In genomic region chr16:30173054-30173453, GRCh38 we compare ENCODE assay signal across 26 cellular contexts. TPM values are rescaled to one million over a fixed set of nuclear protein-coding genes. Genes with fewer than 3 reads are reported as not detected.
A peak's percentile ranks its signal among the peaks of the same experiment; 100 is the strongest.
DNase-seq lines count a peak whose midpoint lies in the region; ATAC-seq, FAIRE-seq and TF ChIP-seq lines count a peak whose summit lies in the region.
"Had no signal": no experiment of that assay in that cellular context is flagged by ENCODE, and none has a peak within 500 bp of the region (broad histone marks: within the 10 kb centered on the region; RNA-seq: fewer than 3 reads in every experiment).

No MANE protein-coding gene starts in this region.

- no peak for TF ChIP-seq EP300 in HepG2 (IDR thresholded peaks at IDR 0.05; ENCODE audit: low read depth in 2 of 2, low read length in 2 of 2)
- TF ChIP-seq EP300 in HepG2 (CRISPR knock-in tag; IDR thresholded peaks at IDR 0.05; ENCODE audit: borderline replicate concordance), result no peak

- intact Hi-C loops in HepG2 (cut with micrococcal nuclease; ENCODE audit: unreplicated experiment), result no loop called here
- intact Hi-C loops in right lobe of liver (cut with DNase I), result no loop called here

- no peak for TF ChIP-seq RAD21 in HepG2 (CRISPR knock-in tag; IDR thresholded peaks at IDR 0.05)

- ATAC-seq in HepG2, result no peak
- no peak for ATAC-seq in right lobe of liver
- ATAC-seq: A549, GM12878 had no signal

- H3K4me1 ChIP-seq in HepG2 (ENCODE audit: insufficient read depth, low read length) (peaks cover 20% of the 10 kb centered on the region), right lobe of liver (peaks cover 0 to 5% (median 0%) of the 10 kb centered on the region in 4 donors)
- H3K4me1 ChIP-seq: A549, BE2C had no signal

- H4K20me1 ChIP-seq in HepG2 (ENCODE audit: insufficient read depth, low read length), result no peaks in the 10 kb centered on the region
- H4K20me1 ChIP-seq: BLaER1 treated with 17β-estradiol and CSF1 and Interleukin-3, amounts not matched to agents 10 nM and 100 nM had no signal

- TF ChIP-seq CTCF in HepG2 (CRISPR knock-in tag; IDR thresholded peaks at IDR 0.05) (no peak), right lobe of liver (IDR thresholded peaks at IDR 0.05) (no peak)

- WGBS in HepG2 (ENCODE audit: low lambda C conversion rate), result 87% methylated on average over 7 of the region's 7 CpGs
- 78% methylated on average over 7 of the region's 7 CpGs for WGBS in right lobe of liver (ENCODE audit: insufficient coverage, low coverage, low lambda C conversion rate, missing lambda C conversion rate)

- H3K36me3 ChIP-seq in HepG2 (replicated peaks in 1 of 2; ENCODE audit: control insufficient read depth in 1 of 2, insufficient read depth in 2 of 2, low read length in 2 of 2), result no peaks in the 10 kb centered on the region
- no peaks in the 10 kb centered on the region for H3K36me3 ChIP-seq in right lobe of liver
- H3K36me3 ChIP-seq: BE2C; BLaER1 treated with 17β-estradiol and CSF1 and Interleukin-3, amounts not matched to agents 10 nM and 100 nM had no signal

- H3K27ac ChIP-seq in HepG2 (ENCODE audit: extremely low read length, insufficient read depth, low read length) (no peak overlapping the region), right lobe of liver (no peak overlapping the region)
- H3K27ac ChIP-seq: A549; BLaER1 treated with 17β-estradiol and CSF1 and Interleukin-3, amounts not matched to agents 10 nM and 100 nM; GM23248 had no signal

- H3K9ac ChIP-seq in HepG2 (ENCODE audit: insufficient read depth, low read depth, low read length), result no peak overlapping the region
- H3K9ac ChIP-seq: BLaER1 treated with 17β-estradiol and CSF1 and Interleukin-3, amounts not matched to agents 10 nM and 100 nM; GM23248 had no signal

- H2AFZ ChIP-seq in HepG2 (ENCODE audit: low read length), result no peak overlapping the region
- H2AFZ ChIP-seq: GM23248 had no signal

- H3K27me3 ChIP-seq in HepG2 (ENCODE audit: control insufficient read depth in 1 of 2, insufficient read depth in 2 of 2, low read length in 2 of 2) (no peaks in the 10 kb centered on the region), right lobe of liver (no peaks in the 10 kb centered on the region)
- H3K27me3 ChIP-seq: BE2C; BLaER1 treated with 17β-estradiol and CSF1 and Interleukin-3, amounts not matched to agents 10 nM and 100 nM had no signal

- in situ Hi-C loops in HepG2 (cut with HindIII; ENCODE audit: extremely low pct_ligation_motif_present, low pct_unique_long_range_greater_than_20kb), result no loop called here

- no peak for FAIRE-seq in HepG2 (lab: Jason Lieb, UNC)
- FAIRE-seq: A549, D721Med, GM12878, GM19239, H1 had no signal

- H3K4me3 ChIP-seq in HepG2 (replicated peaks in 1 of 3; ENCODE audit: insufficient read depth in 1 of 3, low read depth in 2 of 3, low read length in 3 of 3), result no peak overlapping the region
- H3K4me3 ChIP-seq in right lobe of liver, result no peak overlapping the region
- H3K4me3 ChIP-seq: A549; BLaER1 treated with 17β-estradiol and CSF1 and Interleukin-3, amounts not matched to agents 10 nM and 100 nM; GM12878; GM23248 had no signal

- no peak overlapping the region for H3K4me2 ChIP-seq in HepG2 (ENCODE audit: low read depth, low read length)
- H3K4me2 ChIP-seq: A549; BLaER1 treated with 17β-estradiol and CSF1 and Interleukin-3, amounts not matched to agents 10 nM and 100 nM had no signal

- H3K9me3 ChIP-seq in HepG2 (ENCODE audit: low read length) (no peaks in the 10 kb centered on the region), right lobe of liver (no peaks in the 10 kb centered on the region)
- H3K9me3 ChIP-seq: A549; BE2C; BLaER1 treated with 17β-estradiol and CSF1 and Interleukin-3, amounts not matched to agents 10 nM and 100 nM had no signal

- BruUV-seq in HepG2 (replicated peaks; lab: Mats Ljungman, UMichigan), result no TSS peak

- CTCF ChIA-PET in HepG2 (lab: Yijun Ruan, JAX; ENCODE audit: low intra/inter-chr PET ratio, low total read pairs), result no interaction called here

- POLR2A ChIA-PET in HepG2 (lab: Yijun Ruan, JAX), result interaction anchor here (1.5 kb wide), 1 partner anchor 10 kb away, joined by 5 read pairs; the partner anchor contains the start of gene CORO1A

- DNase-seq in NOMO-1 treated with DMSO at 0.1 percent for 48 hours (lab: John Stamatoyannopoulos, UW; ENCODE audit: unreplicated experiment) (peak; percentile 31), NOMO-1 treated with dmso at 0.1 percent for 144 hours (lab: John Stamatoyannopoulos, UW; ENCODE audit: unreplicated experiment) (no peak), HepG2 (ENCODE audit: low spot score) (no peak), right lobe of liver (no peak), amniotic epithelial cell (ENCODE audit: low read depth) (peak; percentile 63), NCI-H2107 treated with DMSO at 0.1 percent for 48 hours (lab: John Stamatoyannopoulos, UW; ENCODE audit: unreplicated experiment) (no peak), cerebellum (ENCODE audit: low spot score) (no peak)
- DNase-seq: 8988T; ACHN; AML-193; BE2C; CD4-positive, alpha-beta T cell; CD8-positive, alpha-beta memory T cell; DMS 273 treated with DMSO at 0.1 percent for 48 hours; DMS79; EL; GDM1; GM23248; H7; HCEC 1CT had no signal

- no peaks in the 10 kb centered on the region for H3K79me2 ChIP-seq in HepG2 (ENCODE audit: insufficient read depth, low read length)

- TF ChIP-seq POLR2A in HepG2 (IDR thresholded peaks at IDR 0.05; ENCODE audit: insufficient read depth in 1 of 2, low read depth in 2 of 2, low read length in 2 of 2) (no peak), right lobe of liver (IDR thresholded peaks at IDR 0.05) (no peak)

RNA-seq across cellular contexts. Expression of gene CORO1A, which starts 10.3 kb away (rescaled TPM):
- total RNA-seq in HepG2 (2016; rRNA removed; fragmentation: Illumina TruSeq; extraction: Trizol), result 5.4 and 6.5 TPM in 2 replicates
- 1.5 and 2.3 TPM in 2 replicates for total RNA-seq in HepG2 (2016; cell fraction: cytosol; rRNA removed; fragmentation: Illumina TruSeq; extraction: Trizol; ENCODE audit: low read depth)
- total RNA-seq in HepG2 (2016; cell fraction: insoluble cytoplasmic fraction; rRNA removed; fragmentation: Illumina TruSeq; extraction: Trizol), result 5.9 and 7.5 TPM in 2 replicates
- 2.0 and 3.3 TPM in 2 replicates for total RNA-seq in HepG2 (2016; cell fraction: membrane; rRNA removed; fragmentation: Illumina TruSeq; extraction: Trizol)
- total RNA-seq in HepG2 (2016; cell fraction: nucleus; rRNA removed; fragmentation: Illumina TruSeq; extraction: Trizol), result 2.5 and 3.5 TPM in 2 replicates
- 9.5 and 12.9 TPM in 2 replicates for polyA plus RNA-seq in HepG2 (2011; rRNA removed)
- polyA plus RNA-seq in HepG2 (2011; cell fraction: cytosol; rRNA removed), result 10.4 and 20.0 TPM in 2 replicates
- polyA plus RNA-seq in HepG2 (2011; cell fraction: nucleus; rRNA removed), result 13.6 and 19.0 TPM in 2 replicates
- 2.5 and 4.0 TPM in 2 replicates for polyA plus RNA-seq in HepG2 (2012)
- polyA plus RNA-seq in HepG2 (2016; cell fraction: cytosol; fragmentation: Illumina TruSeq; extraction: Trizol; ENCODE audit: low read depth), result 1.6 TPM in 2 replicates
- polyA plus RNA-seq in HepG2 (2016; cell fraction: insoluble cytoplasmic fraction; fragmentation: Illumina TruSeq; extraction: Trizol; ENCODE audit: low read depth), result 7.6 and 10.2 TPM in 2 replicates
- polyA plus RNA-seq in HepG2 (2016; cell fraction: membrane; fragmentation: Illumina TruSeq; extraction: Trizol; ENCODE audit: low read depth), result 1.9 and 2.1 TPM in 2 replicates
- 4.7 and 5.6 TPM in 2 replicates for polyA plus RNA-seq in HepG2 (2016; cell fraction: nucleus; fragmentation: Illumina TruSeq; extraction: Trizol; ENCODE audit: insufficient read depth, low read depth)
- 0.94 and 16.6 TPM in 2 replicates for polyA minus RNA-seq in HepG2 (2011; rRNA and poly(A)+ RNA removed; ENCODE audit: low replicate concordance)
- polyA minus RNA-seq in HepG2 (2011; cell fraction: cytosol; rRNA and poly(A)+ RNA removed), result 4.0 and 8.4 TPM in 2 replicates
- polyA minus RNA-seq in HepG2 (2011; cell fraction: nucleus; rRNA and poly(A)+ RNA removed), result 1.5 and 1.8 TPM in 2 replicates
- 10 to 100 TPM in 1 of 6 experiments, 1 to 10 TPM in 5; 7.0 to 15.2 (median 7.9) TPM for total RNA-seq in right lobe of liver
- 14.2 TPM for total RNA-seq in cerebellum

RNA-seq across cellular contexts. Expression of gene BOLA2B, which starts 20.4 kb away (rescaled TPM):
- total RNA-seq in HepG2 (2016; rRNA removed; fragmentation: Illumina TruSeq; extraction: Trizol) (295 and 354 TPM in 2 replicates), right lobe of liver (100 to 1,000 TPM in 1 of 6 experiments, 10 to 100 TPM in 5; 22.9 to 139 (median 25.6) TPM), cerebellum (7.3 TPM)
- 669 and 995 TPM in 2 replicates for total RNA-seq in HepG2 (2016; cell fraction: cytosol; rRNA removed; fragmentation: Illumina TruSeq; extraction: Trizol; ENCODE audit: low read depth)
- 323 and 362 TPM in 2 replicates for total RNA-seq in HepG2 (2016; cell fraction: insoluble cytoplasmic fraction; rRNA removed; fragmentation: Illumina TruSeq; extraction: Trizol)
- 463 and 614 TPM in 2 replicates for total RNA-seq in HepG2 (2016; cell fraction: membrane; rRNA removed; fragmentation: Illumina TruSeq; extraction: Trizol)
- 105 and 119 TPM in 2 replicates for total RNA-seq in HepG2 (2016; cell fraction: nucleus; rRNA removed; fragmentation: Illumina TruSeq; extraction: Trizol)
- 63.8 and 97.0 TPM in 2 replicates for polyA plus RNA-seq in HepG2 (2011; rRNA removed)
- polyA plus RNA-seq in HepG2 (2011; cell fraction: cytosol; rRNA removed), result 336 and 429 TPM in 2 replicates
- 218 and 326 TPM in 2 replicates for polyA plus RNA-seq in HepG2 (2011; cell fraction: nucleus; rRNA removed)
- polyA plus RNA-seq in HepG2 (2012), result 107 and 139 TPM in 2 replicates
- polyA plus RNA-seq in HepG2 (2016; cell fraction: cytosol; fragmentation: Illumina TruSeq; extraction: Trizol; ENCODE audit: low read depth), result 602 and 1,024 TPM in 2 replicates
- 271 TPM in 2 replicates for polyA plus RNA-seq in HepG2 (2016; cell fraction: insoluble cytoplasmic fraction; fragmentation: Illumina TruSeq; extraction: Trizol; ENCODE audit: low read depth)
- 365 and 503 TPM in 2 replicates for polyA plus RNA-seq in HepG2 (2016; cell fraction: membrane; fragmentation: Illumina TruSeq; extraction: Trizol; ENCODE audit: low read depth)
- polyA plus RNA-seq in HepG2 (2016; cell fraction: nucleus; fragmentation: Illumina TruSeq; extraction: Trizol; ENCODE audit: insufficient read depth, low read depth), result 177 and 200 TPM in 2 replicates
- polyA minus RNA-seq in HepG2 (2011; rRNA and poly(A)+ RNA removed; ENCODE audit: low replicate concordance), result 100 and 103 TPM in 2 replicates
- 30.2 and 37.1 TPM in 2 replicates for polyA minus RNA-seq in HepG2 (2011; cell fraction: cytosol; rRNA and poly(A)+ RNA removed)
- 5.9 and 8.1 TPM in 2 replicates for polyA minus RNA-seq in HepG2 (2011; cell fraction: nucleus; rRNA and poly(A)+ RNA removed)

RNA-seq across cellular contexts. Expression of gene SLX1A, which starts 20.6 kb away (rescaled TPM):
- total RNA-seq in HepG2 (2016; rRNA removed; fragmentation: Illumina TruSeq; extraction: Trizol) (13.4 and 37.1 TPM in 2 replicates), right lobe of liver (10 to 100 TPM; 15.5 to 83.2 (median 36.4) TPM), cerebellum (14.6 TPM)
- total RNA-seq in HepG2 (2016; cell fraction: cytosol; rRNA removed; fragmentation: Illumina TruSeq; extraction: Trizol; ENCODE audit: low read depth), result 16.4 and 16.8 TPM in 2 replicates
- 19.5 and 33.4 TPM in 2 replicates for total RNA-seq in HepG2 (2016; cell fraction: insoluble cytoplasmic fraction; rRNA removed; fragmentation: Illumina TruSeq; extraction: Trizol)
- 13.8 and 16.7 TPM in 2 replicates for total RNA-seq in HepG2 (2016; cell fraction: membrane; rRNA removed; fragmentation: Illumina TruSeq; extraction: Trizol)
- total RNA-seq in HepG2 (2016; cell fraction: nucleus; rRNA removed; fragmentation: Illumina TruSeq; extraction: Trizol), result 24.9 and 28.6 TPM in 2 replicates
- 9.1 and 12.0 TPM in 2 replicates for polyA plus RNA-seq in HepG2 (2011; rRNA removed)
- 9.7 and 26.5 TPM in 2 replicates for polyA plus RNA-seq in HepG2 (2011; cell fraction: cytosol; rRNA removed)
- 98.2 and 122 TPM in 2 replicates for polyA plus RNA-seq in HepG2 (2011; cell fraction: nucleus; rRNA removed)
- 29.1 and 36.0 TPM in 2 replicates for polyA plus RNA-seq in HepG2 (2012)
- 10.3 and 14.9 TPM in 2 replicates for polyA plus RNA-seq in HepG2 (2016; cell fraction: cytosol; fragmentation: Illumina TruSeq; extraction: Trizol; ENCODE audit: low read depth)
- 4.6 and 8.2 TPM in 2 replicates for polyA plus RNA-seq in HepG2 (2016; cell fraction: insoluble cytoplasmic fraction; fragmentation: Illumina TruSeq; extraction: Trizol; ENCODE audit: low read depth)
- 7.4 and 12.1 TPM in 2 replicates for polyA plus RNA-seq in HepG2 (2016; cell fraction: membrane; fragmentation: Illumina TruSeq; extraction: Trizol; ENCODE audit: low read depth)
- 65.2 and 67.5 TPM in 2 replicates for polyA plus RNA-seq in HepG2 (2016; cell fraction: nucleus; fragmentation: Illumina TruSeq; extraction: Trizol; ENCODE audit: insufficient read depth, low read depth)
- 5.1 and 5.8 TPM in 2 replicates for polyA minus RNA-seq in HepG2 (2011; rRNA and poly(A)+ RNA removed; ENCODE audit: low replicate concordance)
- polyA minus RNA-seq in HepG2 (2011; cell fraction: cytosol; rRNA and poly(A)+ RNA removed), result 15.7 and 17.4 TPM in 2 replicates
- 26.7 and 31.3 TPM in 2 replicates for polyA minus RNA-seq in HepG2 (2011; cell fraction: nucleus; rRNA and poly(A)+ RNA removed)

RNA-seq across cellular contexts. Expression of gene SULT1A3, which starts 26.0 kb away (rescaled TPM):
- total RNA-seq in HepG2 (2016; rRNA removed; fragmentation: Illumina TruSeq; extraction: Trizol) (20.7 and 28.3 TPM in 2 replicates), right lobe of liver (10 to 100 TPM in 5 of 6 experiments, 1 to 10 TPM in 1; 8.5 to 29.0 (median 11.9) TPM), cerebellum (3.6 TPM)
- 31.2 and 41.7 TPM in 2 replicates for total RNA-seq in HepG2 (2016; cell fraction: cytosol; rRNA removed; fragmentation: Illumina TruSeq; extraction: Trizol; ENCODE audit: low read depth)
- total RNA-seq in HepG2 (2016; cell fraction: insoluble cytoplasmic fraction; rRNA removed; fragmentation: Illumina TruSeq; extraction: Trizol), result 26.1 and 29.0 TPM in 2 replicates
- total RNA-seq in HepG2 (2016; cell fraction: membrane; rRNA removed; fragmentation: Illumina TruSeq; extraction: Trizol), result 40.2 and 51.3 TPM in 2 replicates
- total RNA-seq in HepG2 (2016; cell fraction: nucleus; rRNA removed; fragmentation: Illumina TruSeq; extraction: Trizol), result 33.7 and 38.6 TPM in 2 replicates
- 15.4 and 21.0 TPM in 2 replicates for polyA plus RNA-seq in HepG2 (2011; rRNA removed)
- polyA plus RNA-seq in HepG2 (2011; cell fraction: cytosol; rRNA removed), result 6.9 and 7.9 TPM in 2 replicates
- polyA plus RNA-seq in HepG2 (2011; cell fraction: nucleus; rRNA removed), result 48.9 and 57.0 TPM in 2 replicates
- polyA plus RNA-seq in HepG2 (2012), result 5.8 and 11.3 TPM in 2 replicates
- 22.7 and 37.8 TPM in 2 replicates for polyA plus RNA-seq in HepG2 (2016; cell fraction: cytosol; fragmentation: Illumina TruSeq; extraction: Trizol; ENCODE audit: low read depth)
- polyA plus RNA-seq in HepG2 (2016; cell fraction: insoluble cytoplasmic fraction; fragmentation: Illumina TruSeq; extraction: Trizol; ENCODE audit: low read depth), result 91.2 and 105 TPM in 2 replicates
- polyA plus RNA-seq in HepG2 (2016; cell fraction: membrane; fragmentation: Illumina TruSeq; extraction: Trizol; ENCODE audit: low read depth), result 42.3 and 49.8 TPM in 2 replicates
- polyA plus RNA-seq in HepG2 (2016; cell fraction: nucleus; fragmentation: Illumina TruSeq; extraction: Trizol; ENCODE audit: insufficient read depth, low read depth), result 122 and 125 TPM in 2 replicates
- polyA minus RNA-seq in HepG2 (2011; rRNA and poly(A)+ RNA removed; ENCODE audit: low replicate concordance), result 17.4 and 22.3 TPM in 2 replicates
- 4.7 and 4.8 TPM in 2 replicates for polyA minus RNA-seq in HepG2 (2011; cell fraction: cytosol; rRNA and poly(A)+ RNA removed)
- 13.1 and 14.5 TPM in 2 replicates for polyA minus RNA-seq in HepG2 (2011; cell fraction: nucleus; rRNA and poly(A)+ RNA removed)

RNA-seq across cellular contexts. Expression of gene MAPK3, which starts 50.0 kb away (rescaled TPM):
- total RNA-seq in HepG2 (2016; rRNA removed; fragmentation: Illumina TruSeq; extraction: Trizol) (27.7 and 32.5 TPM in 2 replicates), right lobe of liver (10 to 100 TPM in 5 of 6 experiments, 1 to 10 TPM in 1; 7.4 to 24.1 (median 16.0) TPM), cerebellum (16.4 TPM)
- 24.4 and 27.2 TPM in 2 replicates for total RNA-seq in HepG2 (2016; cell fraction: cytosol; rRNA removed; fragmentation: Illumina TruSeq; extraction: Trizol; ENCODE audit: low read depth)
- 27.3 and 33.3 TPM in 2 replicates for total RNA-seq in HepG2 (2016; cell fraction: insoluble cytoplasmic fraction; rRNA removed; fragmentation: Illumina TruSeq; extraction: Trizol)
- 32.8 and 33.8 TPM in 2 replicates for total RNA-seq in HepG2 (2016; cell fraction: membrane; rRNA removed; fragmentation: Illumina TruSeq; extraction: Trizol)
- total RNA-seq in HepG2 (2016; cell fraction: nucleus; rRNA removed; fragmentation: Illumina TruSeq; extraction: Trizol), result 12.2 and 14.0 TPM in 2 replicates
- 168 and 206 TPM in 2 replicates for polyA plus RNA-seq in HepG2 (2011; rRNA removed)
- 105 and 131 TPM in 2 replicates for polyA plus RNA-seq in HepG2 (2011; cell fraction: cytosol; rRNA removed)
- polyA plus RNA-seq in HepG2 (2011; cell fraction: nucleus; rRNA removed), result 199 and 240 TPM in 2 replicates
- 81.8 and 84.6 TPM in 2 replicates for polyA plus RNA-seq in HepG2 (2012)
- 52.0 and 57.0 TPM in 2 replicates for polyA plus RNA-seq in HepG2 (2016; cell fraction: cytosol; fragmentation: Illumina TruSeq; extraction: Trizol; ENCODE audit: low read depth)
- 71.9 and 74.1 TPM in 2 replicates for polyA plus RNA-seq in HepG2 (2016; cell fraction: insoluble cytoplasmic fraction; fragmentation: Illumina TruSeq; extraction: Trizol; ENCODE audit: low read depth)
- 68.0 and 70.1 TPM in 2 replicates for polyA plus RNA-seq in HepG2 (2016; cell fraction: membrane; fragmentation: Illumina TruSeq; extraction: Trizol; ENCODE audit: low read depth)
- 55.9 and 63.0 TPM in 2 replicates for polyA plus RNA-seq in HepG2 (2016; cell fraction: nucleus; fragmentation: Illumina TruSeq; extraction: Trizol; ENCODE audit: insufficient read depth, low read depth)
- 46.5 and 80.5 TPM in 2 replicates for polyA minus RNA-seq in HepG2 (2011; rRNA and poly(A)+ RNA removed; ENCODE audit: low replicate concordance)
- polyA minus RNA-seq in HepG2 (2011; cell fraction: cytosol; rRNA and poly(A)+ RNA removed), result 28.9 and 31.8 TPM in 2 replicates
- 31.0 and 39.2 TPM in 2 replicates for polyA minus RNA-seq in HepG2 (2011; cell fraction: nucleus; rRNA and poly(A)+ RNA removed)

Comparison
In these comparisons a context has a peak if more than half of its experiments do, and no peak if none do; other contexts are left out.
1. DNase-seq: peak in NOMO-1 treated with DMSO at 0.1 percent for 48 hours (single experiment) and amniotic epithelial cell (single experiment); none in NOMO-1 treated with dmso at 0.1 percent for 144 hours (single experiment), HepG2 (single experiment), right lobe of liver (0 of 3), NCI-H2107 treated with DMSO at 0.1 percent for 48 hours (single experiment) and cerebellum (single experiment).